ENCODE assay signal across 2 cellular contexts in the genomic region with DNA sequence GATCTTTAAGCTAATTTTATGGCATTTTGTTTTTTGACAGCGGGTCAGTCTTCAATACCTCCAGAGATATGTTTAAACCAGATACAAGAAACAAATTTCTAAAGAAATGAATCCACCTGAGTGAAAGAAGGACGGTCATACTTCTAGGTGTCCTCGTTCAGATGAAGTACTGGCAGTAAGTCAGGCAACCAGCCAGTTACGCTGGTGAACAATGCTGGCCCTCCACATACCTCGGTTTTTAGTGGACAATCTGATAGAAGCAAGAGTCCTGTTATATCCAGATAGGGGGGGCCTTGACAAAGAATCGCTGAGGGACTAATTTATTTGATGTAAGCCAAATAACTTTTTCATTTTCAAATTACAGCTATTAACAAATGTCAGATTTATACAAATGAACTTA.
TF ChIP-seq lines count a peak whose summit lies in the region.

No MANE protein-coding gene starts in this region.

TF ChIP-seq in liver, 16 proteins besides CTCF, POLR2A, EP300 and RAD21 (continued from another document):
- no peak for TF ChIP-seq ZBTB33 (IDR thresholded peaks at IDR 0.05)
- TF ChIP-seq, protein P1, sequence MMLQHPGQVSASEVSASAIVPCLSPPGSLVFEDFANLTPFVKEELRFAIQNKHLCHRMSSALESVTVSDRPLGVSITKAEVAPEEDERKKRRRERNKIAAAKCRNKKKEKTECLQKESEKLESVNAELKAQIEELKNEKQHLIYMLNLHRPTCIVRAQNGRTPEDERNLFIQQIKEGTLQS (IDR thresholded peaks at IDR 0.05): no peak
- no peak for TF ChIP-seq RXRA (IDR thresholded peaks at IDR 0.05)
- TF ChIP-seq TAF1 (conservative IDR thresholded peaks at IDR 0.05): no peak
- TF ChIP-seq REST (IDR thresholded peaks at IDR 0.05): no peak
- no peak for TF ChIP-seq EGR1 (IDR thresholded peaks at IDR 0.05; ENCODE audit: low read depth in 2 of 2)
- no peak for TF ChIP-seq SP1 (IDR thresholded peaks at IDR 0.05)
- TF ChIP-seq HNF4G (IDR thresholded peaks at IDR 0.05): no peak
- TF ChIP-seq JUND (IDR thresholded peaks at IDR 0.05): no peak

TF ChIP-seq in HepG2, 621 proteins besides CTCF, POLR2A, EP300 and RAD21:
- TF ChIP-seq, protein P2, sequence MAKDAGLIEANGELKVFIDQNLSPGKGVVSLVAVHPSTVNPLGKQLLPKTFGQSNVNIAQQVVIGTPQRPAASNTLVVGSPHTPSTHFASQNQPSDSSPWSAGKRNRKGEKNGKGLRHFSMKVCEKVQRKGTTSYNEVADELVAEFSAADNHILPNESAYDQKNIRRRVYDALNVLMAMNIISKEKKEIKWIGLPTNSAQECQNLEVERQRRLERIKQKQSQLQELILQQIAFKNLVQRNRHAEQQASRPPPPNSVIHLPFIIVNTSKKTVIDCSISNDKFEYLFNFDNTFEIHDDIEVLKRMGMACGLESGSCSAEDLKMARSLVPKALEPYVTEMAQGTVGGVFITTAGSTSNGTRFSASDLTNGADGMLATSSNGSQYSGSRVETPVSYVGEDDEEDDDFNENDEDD (CRISPR knock-in tag; IDR thresholded peaks at IDR 0.05; ENCODE audit: borderline replicate concordance): no peak
- TF ChIP-seq ZNF329 (CRISPR knock-in tag; IDR thresholded peaks at IDR 0.05; ENCODE audit: low read depth) (no peak), SPEN (CRISPR knock-in tag; IDR thresholded peaks at IDR 0.05; ENCODE audit: low read depth) (no peak), AHR (CRISPR knock-in tag; IDR thresholded peaks at IDR 0.05) (no peak), ZBTB38 (CRISPR knock-in tag; IDR thresholded peaks at IDR 0.05) (no peak)
- TF ChIP-seq, protein P3, sequence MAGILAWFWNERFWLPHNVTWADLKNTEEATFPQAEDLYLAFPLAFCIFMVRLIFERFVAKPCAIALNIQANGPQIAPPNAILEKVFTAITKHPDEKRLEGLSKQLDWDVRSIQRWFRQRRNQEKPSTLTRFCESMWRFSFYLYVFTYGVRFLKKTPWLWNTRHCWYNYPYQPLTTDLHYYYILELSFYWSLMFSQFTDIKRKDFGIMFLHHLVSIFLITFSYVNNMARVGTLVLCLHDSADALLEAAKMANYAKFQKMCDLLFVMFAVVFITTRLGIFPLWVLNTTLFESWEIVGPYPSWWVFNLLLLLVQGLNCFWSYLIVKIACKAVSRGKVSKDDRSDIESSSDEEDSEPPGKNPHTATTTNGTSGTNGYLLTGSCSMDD (CRISPR knock-in tag; IDR thresholded peaks at IDR 0.05): no peak
